Comparison of ENCODE assay signal across 22 cellular contexts in the genomic region with DNA sequence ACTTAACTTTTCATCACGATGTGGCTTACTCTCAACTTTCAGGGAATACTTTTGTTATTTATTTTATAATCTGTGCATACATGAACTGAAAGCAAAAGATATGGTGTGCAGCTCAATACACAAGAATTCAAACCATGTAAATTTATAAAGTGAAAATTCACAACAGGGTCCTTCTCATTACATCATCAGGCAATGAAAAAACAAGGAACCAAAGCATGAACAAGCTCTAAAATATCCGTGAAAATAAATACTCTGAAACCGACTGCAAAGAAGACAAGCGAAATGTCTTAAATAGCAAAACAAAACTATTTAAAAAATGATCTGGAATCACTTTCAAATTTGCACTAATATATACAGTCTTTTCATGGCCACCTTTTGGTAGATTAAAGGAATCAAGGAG. TPM values are rescaled to one million over a fixed set of nuclear protein-coding genes. Genes with fewer than 3 reads are reported as not detected.
A peak's percentile ranks its signal among the peaks of the same experiment; 100 is the strongest.
DNase-seq lines count a peak whose midpoint lies in the region; ATAC-seq and TF ChIP-seq lines count a peak whose summit lies in the region.
"Had no signal": no experiment of that assay in that cellular context is flagged by ENCODE, and none has a peak within 500 bp of the region (broad histone marks: within the 10 kb centered on the region; RNA-seq: fewer than 3 reads in every experiment).

No MANE protein-coding gene starts in this region.

- CTCF ChIA-PET in BJ (lab: Yijun Ruan, JAX) = interaction anchor here (1.1 to 1.3 kb wide), 4 partner anchors 9 to 65 kb away, joined by 3 read pairs; no protein-coding TSS in a partner anchor
- CTCF ChIA-PET in activated CD8-positive, alpha-beta T cell treated with anti-CD3 and anti-CD28 coated beads, Interleukin-2, amount 10 ng/mL, durations not matched to agents 7 days and 5 days (lab: Charles Lee) = interaction anchor here (0.6 to 5.9 kb wide), 9 partner anchors 9 to 65 kb away, joined by 3 to 50 read pairs (median 3); no protein-coding TSS in a partner anchor

- H3K27me3 ChIP-seq in BJ (ENCODE audit: control insufficient read depth, insufficient read depth, low read length) (no peaks in the 10 kb centered on the region), adipocyte (replicated peaks; ENCODE audit: control insufficient read depth, insufficient read depth, low read length) (no peaks in the 10 kb centered on the region), skeletal muscle satellite cell (ENCODE audit: control insufficient read depth, insufficient read depth, low read length) (no peaks in the 10 kb centered on the region)

- no peak overlapping the region for H3K4me3 ChIP-seq in BJ (ENCODE audit: low read depth, low read length)
- no peak overlapping the region for H3K4me3 ChIP-seq in adipocyte (ENCODE audit: low read length)
- H3K4me3 ChIP-seq in skeletal muscle satellite cell (ENCODE audit: low read length) = no peak overlapping the region
- H3K4me3 ChIP-seq: A549, SK-N-MC had no signal

- no peaks in the 10 kb centered on the region for H3K4me1 ChIP-seq in adipocyte (ENCODE audit: control insufficient read depth, insufficient read depth, low read length)
- H3K4me1 ChIP-seq in skeletal muscle satellite cell (ENCODE audit: control insufficient read depth, insufficient read depth, low read length) = peaks cover 14% of the 10 kb centered on the region

- no peak overlapping the region for H3K27ac Mint-ChIP-seq in activated CD8-positive, alpha-beta T cell treated with anti-CD3 and anti-CD28 coated beads, Interleukin-2, amount 10 ng/mL, durations not matched to agents 7 days and 5 days

- no peak for TF ChIP-seq CTCF in BJ (IDR thresholded peaks at IDR 0.05; ENCODE audit: insufficient read depth, low read depth, low read length)

- H3K36me3 ChIP-seq in BJ (ENCODE audit: control insufficient read depth, insufficient read depth, low read length) (peaks cover 2% of the 10 kb centered on the region), adipocyte (ENCODE audit: control insufficient read depth, insufficient read depth, low read length, severe bottlenecking) (no peaks in the 10 kb centered on the region), skeletal muscle satellite cell (ENCODE audit: insufficient read depth, low read length) (peaks cover 4% of the 10 kb centered on the region)

- H3K4me3 Mint-ChIP-seq in activated CD8-positive, alpha-beta T cell treated with anti-CD3 and anti-CD28 coated beads, Interleukin-2, amount 10 ng/mL, durations not matched to agents 7 days and 5 days = no peak overlapping the region
- H3K4me3 Mint-ChIP-seq: CD8-positive, alpha-beta memory T cell had no signal

- DNase-seq in BJ (ENCODE audit: low read depth) (peak; percentile 63), adipocyte (ENCODE audit: low read depth) (peak; percentile 61), fibroblast of peridontal ligament (ENCODE audit: extremely low read depth) (peak; percentile 79), left lobe of liver (ENCODE audit: low spot score) (no peak)
- DNase-seq in activated CD4-positive, alpha-beta T cell treated with anti-CD3 and anti-CD28 coated beads, Interleukin-2, amount 50 U/mL, for 1 hour = no peak
- DNase-seq in activated CD8-positive, alpha-beta T cell treated with anti-CD3 and anti-CD28 coated beads, Interleukin-2, amount 10 ng/mL, durations not matched to agents 7 days and 5 days = no peak
- DNase-seq: Calu3; CD8-positive, alpha-beta memory T cell; DMS153; GDM1; Kasumi-1; NCI-H1417; NCI-H187; NCI-H446 treated with DMSO at 0.1 percent for 48 hours; NCI-H526 treated with DMSO at 0.1 percent for 48 hours had no signal

- peak overlapping the region; percentile 12 for H3K4me2 ChIP-seq in skeletal muscle satellite cell (ENCODE audit: low read length)
- H3K4me2 ChIP-seq: A549 had no signal

- POLR2A ChIA-PET in BJ (lab: Charles Lee) = interaction anchor here (1.0 kb wide), 1 partner anchor 17 kb away, joined by 4 read pairs; no protein-coding TSS in a partner anchor
- POLR2A ChIA-PET in activated CD8-positive, alpha-beta T cell treated with anti-CD3 and anti-CD28 coated beads, Interleukin-2, amount 10 ng/mL, durations not matched to agents 7 days and 5 days (lab: Charles Lee) = no interaction called here

- H3K9me3 ChIP-seq in adipocyte (ENCODE audit: control insufficient read depth, low read length) (no peaks in the 10 kb centered on the region), skeletal muscle satellite cell (replicated peaks; ENCODE audit: low read length) (no peaks in the 10 kb centered on the region)
- H3K9me3 ChIP-seq: A549 had no signal

- H3K4me1 Mint-ChIP-seq in activated CD8-positive, alpha-beta T cell treated with anti-CD3 and anti-CD28 coated beads, Interleukin-2, amount 10 ng/mL, durations not matched to agents 7 days and 5 days (ENCODE audit: low read depth) = peaks cover 15% of the 10 kb centered on the region

- no peak overlapping the region for H3K9ac ChIP-seq in adipocyte (ENCODE audit: low read length)
- peak overlapping the region; percentile 9 for H3K9ac ChIP-seq in skeletal muscle satellite cell (ENCODE audit: low read depth, low read length)

- no peaks in the 10 kb centered on the region for H3K9me3 Mint-ChIP-seq in activated CD8-positive, alpha-beta T cell treated with anti-CD3 and anti-CD28 coated beads, Interleukin-2, amount 10 ng/mL, durations not matched to agents 7 days and 5 days (ENCODE audit: insufficient read depth)
- H3K9me3 Mint-ChIP-seq: CD8-positive, alpha-beta memory T cell had no signal

- ATAC-seq in activated CD8-positive, alpha-beta T cell treated with anti-CD3 and anti-CD28 coated beads, Interleukin-2, amount 10 ng/mL, durations not matched to agents 7 days and 5 days = no peak
- ATAC-seq in left lobe of liver = no peak
- ATAC-seq: HCT116, Right ventricle myocardium inferior had no signal

- no peaks in the 10 kb centered on the region for H3K27me3 Mint-ChIP-seq in activated CD8-positive, alpha-beta T cell treated with anti-CD3 and anti-CD28 coated beads, Interleukin-2, amount 10 ng/mL, durations not matched to agents 7 days and 5 days (ENCODE audit: low read depth)
- H3K27me3 Mint-ChIP-seq: CD8-positive, alpha-beta memory T cell had no signal

- H3K36me3 Mint-ChIP-seq in activated CD8-positive, alpha-beta T cell treated with anti-CD3 and anti-CD28 coated beads, Interleukin-2, amount 10 ng/mL, durations not matched to agents 7 days and 5 days (ENCODE audit: low read depth) = peaks cover 21% of the 10 kb centered on the region

RNA-seq across cellular contexts. Expression of gene GNB5, which starts 28.9 kb away (rescaled TPM):
- polyA plus RNA-seq in BJ (2011; rRNA removed) = 57.7 and 63.0 TPM in 2 replicates
- polyA minus RNA-seq in BJ (2011; rRNA and poly(A)+ RNA removed) = 25.0 and 31.4 TPM in 2 replicates
- total RNA-seq in skeletal muscle satellite cell (2012; rRNA removed) = 21.8 and 23.8 TPM in 2 replicates
- 10 to 100 TPM; 33.8 to 37.0 TPM for total RNA-seq in activated CD8-positive, alpha-beta T cell treated with anti-CD3 and anti-CD28 coated beads, Interleukin-2, amount 10 ng/mL, durations not matched to agents 7 days and 5 days
- 12.7 TPM for total RNA-seq in left lobe of liver

RNA-seq across cellular contexts. Expression of gene BCL2L10, which starts 49.7 kb away (rescaled TPM):
- 0.16 and 0.18 TPM in 2 replicates for polyA plus RNA-seq in BJ (2011; rRNA removed)
- not detected in 2 replicates for polyA minus RNA-seq in BJ (2011; rRNA and poly(A)+ RNA removed)
- not detected in 2 replicates for total RNA-seq in skeletal muscle satellite cell (2012; rRNA removed)
- under 1 TPM in 1 of 2 experiments, not detected in 1; 0.26 TPM for total RNA-seq in activated CD8-positive, alpha-beta T cell treated with anti-CD3 and anti-CD28 coated beads, Interleukin-2, amount 10 ng/mL, durations not matched to agents 7 days and 5 days
- 4.2 TPM for total RNA-seq in left lobe of liver
- total RNA-seq: Calu3, H1, MCF 10A, Right ventricle myocardium inferior had no signal

Comparison
In these comparisons a context has a peak if more than half of its experiments do, and no peak if none do; other contexts are left out.
1. DNase-seq: peak in BJ (single experiment), adipocyte (single experiment) and fibroblast of peridontal ligament (single experiment); none in activated CD4-positive, alpha-beta T cell treated with anti-CD3 and anti-CD28 coated beads, Interleukin-2, amount 50 U/mL, for 1 hour (single experiment), activated CD8-positive, alpha-beta T cell treated with anti-CD3 and anti-CD28 coated beads, Interleukin-2, amount 10 ng/mL, durations not matched to agents 7 days and 5 days (single experiment) and left lobe of liver (single experiment).